ENCODE assay signal across 11 cellular contexts in the genomic region with DNA sequence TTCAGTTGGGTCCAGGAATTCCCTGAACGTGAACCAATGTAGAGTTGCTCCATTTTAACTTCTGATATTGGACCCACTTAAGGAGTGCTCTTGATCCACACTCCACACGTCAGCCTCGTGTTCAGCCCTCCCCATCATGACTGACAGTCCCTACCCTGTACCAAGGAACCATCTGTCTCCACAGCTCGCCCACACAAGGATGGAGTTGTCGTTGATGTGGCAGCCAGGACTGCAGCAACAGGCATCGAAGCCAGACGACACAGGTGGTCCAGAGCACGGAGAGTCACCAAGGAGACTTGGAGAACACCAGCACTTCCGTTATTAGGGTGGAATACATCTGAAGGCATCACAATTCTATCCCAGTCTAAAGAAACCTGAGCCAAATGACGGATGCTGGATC.
"Had no signal": no experiment of that assay in that cellular context is flagged by ENCODE, and none has a peak within 500 bp of the region (broad histone marks: within the 10 kb centered on the region; RNA-seq: fewer than 3 reads in every experiment).

No MANE protein-coding gene starts in this region.

- H3K9ac ChIP-seq: GM23248 had no signal

- H3K4me1 ChIP-seq: HAP-1 had no signal

- H2AFZ ChIP-seq: GM23248, GM23338 had no signal

- FAIRE-seq: H1, H54 had no signal

- H3K36me3 ChIP-seq: HAP-1 had no signal

- ATAC-seq: GM23338, HCT116 had no signal

- H3K4me2 ChIP-seq: GM23338 had no signal

- DNase-seq: GM23248, GOT3, H7, H9, HCEC 1CT, HFFc6 had no signal

- H3K9me3 ChIP-seq: HAP-1 had no signal

- H3K27ac ChIP-seq: GM23248 had no signal

- H3K4me3 ChIP-seq: GM23248, GM23338, HAP-1 had no signal
